Comparison of ENCODE assay signal across 13 cellular contexts in the genomic region with DNA sequence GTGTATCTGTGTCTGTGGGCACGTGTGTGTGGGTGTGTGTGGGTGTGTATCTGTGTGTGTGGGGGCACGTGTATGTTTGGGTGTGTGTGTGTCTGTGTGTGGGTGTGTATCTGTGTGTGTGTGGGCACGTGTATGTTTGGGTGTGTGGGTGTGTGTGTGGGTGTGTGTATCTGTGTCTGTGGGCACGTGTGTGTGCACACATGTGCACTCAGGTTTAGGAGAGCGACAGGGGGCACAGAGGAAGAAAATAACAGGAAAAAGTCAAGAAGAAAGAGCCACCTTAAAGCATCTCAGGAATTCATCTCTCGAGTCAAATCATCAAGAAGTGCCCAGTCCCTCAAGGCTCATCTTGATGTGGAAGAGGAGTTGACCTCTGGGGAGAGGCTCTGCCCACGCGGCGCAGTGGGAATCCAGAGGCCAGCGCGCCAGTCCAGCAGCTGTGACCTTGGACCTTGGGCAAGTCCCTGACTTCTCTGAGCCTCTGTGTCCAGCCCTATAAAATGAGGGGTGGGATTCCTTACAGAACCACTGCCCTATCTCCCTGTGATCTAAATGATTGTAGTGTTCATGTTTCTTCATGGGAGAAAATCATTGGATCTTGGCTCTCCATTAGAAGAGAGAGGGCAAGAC.
DNase-seq lines count a peak whose midpoint lies in the region; ATAC-seq and TF ChIP-seq lines count a peak whose summit lies in the region.
"Had no signal": no experiment of that assay in that cellular context is flagged by ENCODE, and none has a peak within 500 bp of the region (broad histone marks: within the 10 kb centered on the region; RNA-seq: fewer than 3 reads in every experiment).

No MANE protein-coding gene starts in this region.

- intact Hi-C loops in esophagus muscularis mucosa (cut with DNase I) = no loop called here
- intact Hi-C loops in upper lobe of right lung (cut with DNase I) = no loop called here

- H3K27me3 ChIP-seq in esophagus muscularis mucosa (no peaks in the 10 kb centered on the region), muscle layer of duodenum (ENCODE audit: low read depth, low read length) (no peaks in the 10 kb centered on the region), upper lobe of right lung (no peaks in the 10 kb centered on the region)

- no peak for TF ChIP-seq EP300 in esophagus muscularis mucosa (IDR thresholded peaks at IDR 0.05)

- ATAC-seq in upper lobe of right lung = no peak
- no peak for ATAC-seq in GM21786 (IDR thresholded peaks at IDR 0.05; ENCODE audit: unreplicated experiment)
- ATAC-seq in HG02840 (IDR thresholded peaks at IDR 0.05; ENCODE audit: low FRiP score, unreplicated experiment) = no peak
- ATAC-seq: A549 had no signal

- H3K27ac ChIP-seq in esophagus muscularis mucosa (replicated peaks in 1 of 4) = peak overlapping the region; percentile 54 to 67 (median 59)
- H3K27ac ChIP-seq in muscle layer of duodenum (ENCODE audit: low read length) = peak overlapping the region; percentile 63
- peak overlapping the region; percentile 81 for H3K27ac ChIP-seq in upper lobe of right lung
- H3K27ac ChIP-seq: A549 had no signal

- no peak for TF ChIP-seq POLR2A in esophagus muscularis mucosa (IDR thresholded peaks at IDR 0.05; ENCODE audit: low read depth)

- no peak overlapping the region for H3K4me3 ChIP-seq in esophagus muscularis mucosa
- no peak overlapping the region for H3K4me3 ChIP-seq in muscle layer of duodenum (ENCODE audit: low read depth in 1 of 2, low read length in 2 of 2)
- no peak overlapping the region for H3K4me3 ChIP-seq in upper lobe of right lung
- H3K4me3 ChIP-seq: A549, lung, thoracic aorta had no signal

- H3K4me1 Mint-ChIP-seq in activated T-cell treated with anti-CD3 and anti-CD28 coated beads, Interleukin-2, amount 50 U/mL, for 24 hours (ENCODE audit: low read depth) = peaks cover 13% of the 10 kb centered on the region

- no peaks in the 10 kb centered on the region for H3K9me3 Mint-ChIP-seq in activated T-cell treated with anti-CD3 and anti-CD28 coated beads, Interleukin-2, amount 50 U/mL, for 24 hours

- WGBS in esophagus muscularis mucosa = 81% methylated on average over 11 of the region's 11 CpGs

- H3K9me3 ChIP-seq in esophagus muscularis mucosa (no peaks in the 10 kb centered on the region), muscle layer of duodenum (ENCODE audit: control insufficient read depth in 1 of 2, low read length in 2 of 2) (no peaks in the 10 kb centered on the region), upper lobe of right lung (no peaks in the 10 kb centered on the region)
- H3K9me3 ChIP-seq: A549, thoracic aorta had no signal

- no peak overlapping the region for H3K4me3 Mint-ChIP-seq in activated T-cell treated with anti-CD3 and anti-CD28 coated beads, Interleukin-2, amount 50 U/mL, for 24 hours

- peaks cover 0 to 24% (median 19%) of the 10 kb centered on the region in 4 donors for H3K36me3 ChIP-seq in esophagus muscularis mucosa
- H3K36me3 ChIP-seq in muscle layer of duodenum (ENCODE audit: control insufficient read depth in 1 of 2, insufficient read depth in 2 of 2, low read length in 2 of 2) = peaks cover 7 to 9% of the 10 kb centered on the region in 2 donors
- H3K36me3 ChIP-seq in upper lobe of right lung = peaks cover 3% of the 10 kb centered on the region

- H3K27ac Mint-ChIP-seq in activated T-cell treated with anti-CD3 and anti-CD28 coated beads, Interleukin-2, amount 50 U/mL, for 24 hours = peak overlapping the region; percentile 78

- H3K36me3 Mint-ChIP-seq in activated T-cell treated with anti-CD3 and anti-CD28 coated beads, Interleukin-2, amount 50 U/mL, for 24 hours (ENCODE audit: low read depth) = peaks cover 18% of the 10 kb centered on the region

- DNase-seq in activated T-cell treated with anti-CD3 and anti-CD28 coated beads, Interleukin-2, amount 50 U/mL, for 24 hours = no peak
- DNase-seq in activated T-cell treated with anti-CD3 and anti-CD28 coated beads, Interleukin-2, amount 50 U/mL, for 1 hour = no peak
- DNase-seq in esophagus muscularis mucosa (ENCODE audit: extremely low spot score) = no peak
- no peak for DNase-seq in upper lobe of right lung
- no peak for DNase-seq in effector CD8-positive, alpha-beta T cell (lab: John Stamatoyannopoulos, UW)
- DNase-seq: DMS 273 treated with DMSO at 0.1 percent for 48 hours, NCI-H1092 treated with DMSO at 0.1 percent for 48 hours had no signal

- TF ChIP-seq CTCF in esophagus muscularis mucosa (IDR thresholded peaks at IDR 0.05) (no peak), upper lobe of right lung (IDR thresholded peaks at IDR 0.05) (no peak)

- H3K4me1 ChIP-seq in esophagus muscularis mucosa (peaks cover 32 to 48% (median 41%) of the 10 kb centered on the region in 4 donors), muscle layer of duodenum (ENCODE audit: control insufficient read depth in 1 of 2, insufficient read depth in 2 of 2, low read length in 2 of 2) (peaks cover 7 to 12% of the 10 kb centered on the region in 2 donors), upper lobe of right lung (peaks cover 21% of the 10 kb centered on the region)
- H3K4me1 ChIP-seq: A549 had no signal

- no peaks in the 10 kb centered on the region for H3K27me3 Mint-ChIP-seq in activated T-cell treated with anti-CD3 and anti-CD28 coated beads, Interleukin-2, amount 50 U/mL, for 24 hours
